9 cellular contexts compared by ENCODE assay signal in the genomic region with DNA sequence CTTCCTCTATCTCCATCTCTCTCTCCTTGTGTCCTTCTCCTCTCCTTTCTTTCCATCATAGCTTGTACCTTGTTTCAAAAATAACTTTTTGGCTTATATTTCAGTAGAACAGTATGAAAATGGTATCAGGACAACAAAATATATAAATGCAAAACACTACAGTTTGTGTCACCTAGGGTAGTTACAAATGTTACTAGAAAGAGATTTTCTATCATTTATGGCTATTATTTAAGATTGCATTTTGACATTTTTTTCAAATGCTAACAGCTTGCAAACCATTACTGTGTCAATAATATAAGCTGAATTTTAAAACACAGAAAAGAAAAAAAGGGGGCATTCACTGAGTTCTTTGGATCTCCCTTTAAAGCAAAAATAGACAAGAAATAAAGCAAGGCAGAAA.
"Had no signal": no experiment of that assay in that cellular context is flagged by ENCODE, and none has a peak within 500 bp of the region (broad histone marks: within the 10 kb centered on the region; RNA-seq: fewer than 3 reads in every experiment).

No MANE protein-coding gene starts in this region.

- H3K9me3 ChIP-seq: HAP-1 had no signal

- H3K4me3 Mint-ChIP-seq: GM23338, H9, HFFc6 had no signal

- H3K27ac ChIP-seq: GM23248 had no signal

- H3K9ac ChIP-seq: GM23248 had no signal

- H2AFZ ChIP-seq: GM23248, GM23338 had no signal

- H3K4me3 ChIP-seq: GM23248, GM23338, HAP-1 had no signal

- H3K9me3 Mint-ChIP-seq: H9 had no signal

- H3K36me3 ChIP-seq: HAP-1 had no signal

- H3K4me1 ChIP-seq: HAP-1 had no signal

- H3K27ac Mint-ChIP-seq: GM23338, H9, HFFc6 had no signal

- ATAC-seq: GM23338, HCT116 had no signal

- DNase-seq: GM23248, GOT3, H7, H9, HCEC 1CT, HFFc6 had no signal
